1 cellular context compared by ENCODE assay signal in genomic region chr11:113840932-113841664, GRCh38.
TF ChIP-seq lines count a peak whose summit lies in the region.

No MANE protein-coding gene starts in this region.

TF ChIP-seq in GM23338, 12 proteins besides CTCF, POLR2A, EP300 and RAD21 (continued from another document):
- TF ChIP-seq, protein P1, sequence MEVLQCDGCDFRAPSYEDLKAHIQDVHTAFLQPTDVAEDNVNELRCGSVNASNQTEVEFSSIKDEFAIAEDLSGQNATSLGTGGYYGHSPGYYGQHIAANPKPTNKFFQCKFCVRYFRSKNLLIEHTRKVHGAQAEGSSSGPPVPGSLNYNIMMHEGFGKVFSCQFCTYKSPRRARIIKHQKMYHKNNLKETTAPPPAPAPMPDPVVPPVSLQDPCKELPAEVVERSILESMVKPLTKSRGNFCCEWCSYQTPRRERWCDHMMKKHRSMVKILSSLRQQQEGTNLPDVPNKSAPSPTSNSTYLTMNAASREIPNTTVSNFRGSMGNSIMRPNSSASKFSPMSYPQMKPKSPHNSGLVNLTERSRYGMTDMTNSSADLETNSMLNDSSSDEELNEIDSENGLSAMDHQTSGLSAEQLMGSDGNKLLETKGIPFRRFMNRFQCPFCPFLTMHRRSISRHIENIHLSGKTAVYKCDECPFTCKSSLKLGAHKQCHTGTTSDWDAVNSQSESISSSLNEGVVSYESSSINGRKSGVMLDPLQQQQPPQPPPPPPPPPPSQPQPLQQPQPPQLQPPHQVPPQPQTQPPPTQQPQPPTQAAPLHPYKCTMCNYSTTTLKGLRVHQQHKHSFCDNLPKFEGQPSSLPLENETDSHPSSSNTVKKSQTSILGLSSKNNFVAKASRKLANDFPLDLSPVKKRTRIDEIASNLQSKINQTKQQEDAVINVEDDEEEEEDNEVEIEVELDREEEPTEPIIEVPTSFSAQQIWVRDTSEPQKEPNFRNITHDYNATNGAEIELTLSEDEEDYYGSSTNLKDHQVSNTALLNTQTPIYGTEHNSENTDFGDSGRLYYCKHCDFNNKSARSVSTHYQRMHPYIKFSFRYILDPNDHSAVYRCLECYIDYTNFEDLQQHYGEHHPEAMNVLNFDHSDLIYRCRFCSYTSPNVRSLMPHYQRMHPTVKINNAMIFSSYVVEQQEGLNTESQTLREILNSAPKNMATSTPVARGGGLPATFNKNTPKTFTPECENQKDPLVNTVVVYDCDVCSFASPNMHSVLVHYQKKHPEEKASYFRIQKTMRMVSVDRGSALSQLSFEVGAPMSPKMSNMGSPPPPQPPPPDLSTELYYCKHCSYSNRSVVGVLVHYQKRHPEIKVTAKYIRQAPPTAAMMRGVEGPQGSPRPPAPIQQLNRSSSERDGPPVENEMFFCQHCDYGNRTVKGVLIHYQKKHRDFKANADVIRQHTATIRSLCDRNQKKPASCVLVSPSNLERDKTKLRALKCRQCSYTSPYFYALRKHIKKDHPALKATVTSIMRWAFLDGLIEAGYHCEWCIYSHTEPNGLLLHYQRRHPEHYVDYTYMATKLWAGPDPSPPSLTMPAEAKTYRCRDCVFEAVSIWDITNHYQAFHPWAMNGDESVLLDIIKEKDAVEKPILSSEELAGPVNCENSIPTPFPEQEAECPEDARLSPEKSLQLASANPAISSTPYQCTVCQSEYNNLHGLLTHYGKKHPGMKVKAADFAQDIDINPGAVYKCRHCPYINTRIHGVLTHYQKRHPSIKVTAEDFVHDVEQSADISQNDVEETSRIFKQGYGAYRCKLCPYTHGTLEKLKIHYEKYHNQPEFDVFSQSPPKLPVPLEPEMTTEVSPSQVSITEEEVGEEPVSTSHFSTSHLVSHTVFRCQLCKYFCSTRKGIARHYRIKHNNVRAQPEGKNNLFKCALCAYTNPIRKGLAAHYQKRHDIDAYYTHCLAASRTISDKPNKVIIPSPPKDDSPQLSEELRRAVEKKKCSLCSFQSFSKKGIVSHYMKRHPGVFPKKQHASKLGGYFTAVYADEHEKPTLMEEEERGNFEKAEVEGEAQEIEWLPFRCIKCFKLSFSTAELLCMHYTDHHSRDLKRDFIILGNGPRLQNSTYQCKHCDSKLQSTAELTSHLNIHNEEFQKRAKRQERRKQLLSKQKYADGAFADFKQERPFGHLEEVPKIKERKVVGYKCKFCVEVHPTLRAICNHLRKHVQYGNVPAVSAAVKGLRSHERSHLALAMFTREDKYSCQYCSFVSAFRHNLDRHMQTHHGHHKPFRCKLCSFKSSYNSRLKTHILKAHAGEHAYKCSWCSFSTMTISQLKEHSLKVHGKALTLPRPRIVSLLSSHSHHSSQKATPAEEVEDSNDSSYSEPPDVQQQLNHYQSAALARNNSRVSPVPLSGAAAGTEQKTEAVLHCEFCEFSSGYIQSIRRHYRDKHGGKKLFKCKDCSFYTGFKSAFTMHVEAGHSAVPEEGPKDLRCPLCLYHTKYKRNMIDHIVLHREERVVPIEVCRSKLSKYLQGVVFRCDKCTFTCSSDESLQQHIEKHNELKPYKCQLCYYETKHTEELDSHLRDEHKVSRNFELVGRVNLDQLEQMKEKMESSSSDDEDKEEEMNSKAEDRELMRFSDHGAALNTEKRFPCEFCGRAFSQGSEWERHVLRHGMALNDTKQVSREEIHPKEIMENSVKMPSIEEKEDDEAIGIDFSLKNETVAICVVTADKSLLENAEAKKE (CRISPR knock-in tag; IDR thresholded peaks at IDR 0.05), result no peak
- TF ChIP-seq, protein P2, sequence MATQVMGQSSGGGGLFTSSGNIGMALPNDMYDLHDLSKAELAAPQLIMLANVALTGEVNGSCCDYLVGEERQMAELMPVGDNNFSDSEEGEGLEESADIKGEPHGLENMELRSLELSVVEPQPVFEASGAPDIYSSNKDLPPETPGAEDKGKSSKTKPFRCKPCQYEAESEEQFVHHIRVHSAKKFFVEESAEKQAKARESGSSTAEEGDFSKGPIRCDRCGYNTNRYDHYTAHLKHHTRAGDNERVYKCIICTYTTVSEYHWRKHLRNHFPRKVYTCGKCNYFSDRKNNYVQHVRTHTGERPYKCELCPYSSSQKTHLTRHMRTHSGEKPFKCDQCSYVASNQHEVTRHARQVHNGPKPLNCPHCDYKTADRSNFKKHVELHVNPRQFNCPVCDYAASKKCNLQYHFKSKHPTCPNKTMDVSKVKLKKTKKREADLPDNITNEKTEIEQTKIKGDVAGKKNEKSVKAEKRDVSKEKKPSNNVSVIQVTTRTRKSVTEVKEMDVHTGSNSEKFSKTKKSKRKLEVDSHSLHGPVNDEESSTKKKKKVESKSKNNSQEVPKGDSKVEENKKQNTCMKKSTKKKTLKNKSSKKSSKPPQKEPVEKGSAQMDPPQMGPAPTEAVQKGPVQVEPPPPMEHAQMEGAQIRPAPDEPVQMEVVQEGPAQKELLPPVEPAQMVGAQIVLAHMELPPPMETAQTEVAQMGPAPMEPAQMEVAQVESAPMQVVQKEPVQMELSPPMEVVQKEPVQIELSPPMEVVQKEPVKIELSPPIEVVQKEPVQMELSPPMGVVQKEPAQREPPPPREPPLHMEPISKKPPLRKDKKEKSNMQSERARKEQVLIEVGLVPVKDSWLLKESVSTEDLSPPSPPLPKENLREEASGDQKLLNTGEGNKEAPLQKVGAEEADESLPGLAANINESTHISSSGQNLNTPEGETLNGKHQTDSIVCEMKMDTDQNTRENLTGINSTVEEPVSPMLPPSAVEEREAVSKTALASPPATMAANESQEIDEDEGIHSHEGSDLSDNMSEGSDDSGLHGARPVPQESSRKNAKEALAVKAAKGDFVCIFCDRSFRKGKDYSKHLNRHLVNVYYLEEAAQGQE (IDR thresholded peaks at IDR 0.05; ENCODE audit: unreplicated experiment), result no peak
- no peak for TF ChIP-seq EZH2phosphoT487 (IDR thresholded peaks at IDR 0.05; ENCODE audit: unreplicated experiment)
